In genomic region chr22:35376728-35377472, GRCh38 we compare ENCODE assay signal across 8 cellular contexts.
DNase-seq lines count a peak whose midpoint lies in the region; TF ChIP-seq lines count a peak whose summit lies in the region.

No MANE protein-coding gene starts in this region.

- H3K4me1 ChIP-seq in rectal smooth muscle tissue (ENCODE audit: control insufficient read depth, insufficient read depth, low read length), result peaks cover 12% of the 10 kb centered on the region

- no peaks in the 10 kb centered on the region for H3K27me3 ChIP-seq in brain microvascular endothelial cell (replicated peaks)
- no peaks in the 10 kb centered on the region for H3K27me3 ChIP-seq in rectal smooth muscle tissue (ENCODE audit: control insufficient read depth, insufficient read depth, low read length)

- POLR2A ChIA-PET in RWPE1 (lab: Yijun Ruan, JAX; ENCODE audit: low non-redundant PET), result no interaction called here

- CTCF ChIA-PET in RWPE1 (lab: Yijun Ruan, JAX), result interaction anchor here (0.7 kb wide), 1 partner anchor 38 kb away, joined by 3 read pairs; no protein-coding TSS in a partner anchor

- DNase-seq in DMS153 treated with DMSO at 0.1 percent for 48 hours (lab: John Stamatoyannopoulos, UW; ENCODE audit: unreplicated experiment), result peak; percentile 69
- peak; percentile 87 for DNase-seq in GM20000 (ENCODE audit: low spot score)
- DNase-seq in HUDEP-2 (lab: John Stamatoyannopoulos, UW; ENCODE audit: unreplicated experiment in 76 of 76), result peak in 70 of 76 experiments; percentile 6 to 80 (median 46)
- peak; percentile 84 for DNase-seq in RWPE1 (ENCODE audit: low spot score)
- peak; percentile 96 for DNase-seq in brain microvascular endothelial cell
- peak; percentile 98 for DNase-seq in iPS DF 19.7 (ENCODE audit: low read depth, low spot score)
- DNase-seq in activated gamma-delta T cell treated with Interleukin-2 at 50 U/mL for 16 hours, result no peak

- TF ChIP-seq CTCF in GM20000 (IDR thresholded peaks at IDR 0.05; ENCODE audit: extremely low read depth, missing control alignments), result no peak
- TF ChIP-seq CTCF in RWPE1 (conservative IDR thresholded peaks at IDR 0.05; ENCODE audit: low read depth), result no peak
- TF ChIP-seq CTCF in brain microvascular endothelial cell (IDR thresholded peaks at IDR 0.05; ENCODE audit: low read depth, low read length, missing control alignments), result no peak

- H3K9ac ChIP-seq in rectal smooth muscle tissue (ENCODE audit: low read length), result peak overlapping the region; percentile 6

- in situ Hi-C loops in brain microvascular endothelial cell (cut with HindIII; ENCODE audit: low pct_ligation_motif_present, low sequenced_read_pairs), result no loop called here

- H3K27ac ChIP-seq in RWPE1, result peak overlapping the region; percentile 77
- H3K27ac ChIP-seq in brain microvascular endothelial cell, result peak overlapping the region; percentile 74
- peak overlapping the region; percentile 29 for H3K27ac ChIP-seq in rectal smooth muscle tissue (ENCODE audit: low read depth, low read length)

- H3K4me3 ChIP-seq in brain microvascular endothelial cell (ENCODE audit: low read depth, low read length) (no peak overlapping the region), rectal smooth muscle tissue (ENCODE audit: low read length) (peak overlapping the region; percentile 7)

- H3K36me3 ChIP-seq in brain microvascular endothelial cell (replicated peaks), result no peaks in the 10 kb centered on the region
- no peaks in the 10 kb centered on the region for H3K36me3 ChIP-seq in rectal smooth muscle tissue (ENCODE audit: control insufficient read depth, insufficient read depth, low read length)
